ENCODE assay signal across 23 cellular contexts in genomic region chr2:231794383-231794782, GRCh38.
"Had no signal": no experiment of that assay in that cellular context is flagged by ENCODE, and none has a peak within 500 bp of the region (broad histone marks: within the 10 kb centered on the region; RNA-seq: fewer than 3 reads in every experiment).

No MANE protein-coding gene starts in this region.

- H3K4me3 ChIP-seq: coronary artery, gastroesophageal sphincter, heart left ventricle, lower lobe of right lung, neural progenitor cell, right lobe of liver, stomach, thyroid gland, vagina had no signal

- H3K27me3 ChIP-seq: gastroesophageal sphincter, heart left ventricle, neural progenitor cell, right lobe of liver, stomach, thyroid gland, vagina had no signal

- H3K27me3 Mint-ChIP-seq: naive B cell, progenitor cell of endocrine pancreas had no signal

- H3K4me1 Mint-ChIP-seq: neural progenitor cell had no signal

- ATAC-seq: gastroesophageal sphincter, heart left ventricle, left ventricle myocardium superior, lower lobe of right lung, right lobe of liver had no signal

- H3K4me2 ChIP-seq: neural progenitor cell had no signal

- H3K4me3 Mint-ChIP-seq: immature natural killer cell, nephron, neural progenitor cell had no signal

- H3K4me1 ChIP-seq: gastroesophageal sphincter, lower lobe of right lung, neural progenitor cell, vagina had no signal

- H3K27ac Mint-ChIP-seq: immature natural killer cell, nephron, neural progenitor cell had no signal

- H3K9me3 ChIP-seq: gastroesophageal sphincter, heart left ventricle, lower lobe of right lung, right lobe of liver, stomach, thyroid gland, vagina had no signal

- H2AFZ ChIP-seq: neural progenitor cell, parathyroid adenoma had no signal

- H3K36me3 ChIP-seq: neural progenitor cell had no signal

- DNase-seq: dermis blood vessel endothelial cell; effector memory CD4-positive, alpha-beta T cell; foreskin fibroblast; heart left ventricle; immature natural killer cell; islet precursor cell; left ventricle myocardium superior; lower lobe of right lung; naive B cell; right lobe of liver; small intestine; stimulated activated CD4-positive, alpha-beta T cell treated with anti-CD3 and anti-CD28 coated beads, Interleukin-15, amount 100 ng/mL, for 24 hours; stimulated activated CD4-positive, alpha-beta T cell treated with anti-CD3 and anti-CD28 coated beads, Interleukin-2, amount 100 ng/mL, for 48 hours; stimulated activated naive CD4-positive, alpha-beta T cell treated with Interleukin-2 at 50 U/mL for 16 hours; stomach; thyroid gland had no signal

- H3K27ac ChIP-seq: coronary artery, gastroesophageal sphincter, heart left ventricle, lower lobe of right lung, neural progenitor cell, vagina had no signal

- H3K9me3 Mint-ChIP-seq: immature natural killer cell, naive B cell, nephron, neural progenitor cell had no signal

- H3K9ac ChIP-seq: neural progenitor cell, parathyroid adenoma had no signal
